ENCODE assay signal across 17 cellular contexts in genomic region chr1:183576537-183576936, GRCh38. TPM values are rescaled to one million over a fixed set of nuclear protein-coding genes. Genes with fewer than 3 reads are reported as not detected.
DNase-seq lines count a peak whose midpoint lies in the region; ATAC-seq and TF ChIP-seq lines count a peak whose summit lies in the region.
"Had no signal": no experiment of that assay in that cellular context is flagged by ENCODE, and none has a peak within 500 bp of the region (broad histone marks: within the 10 kb centered on the region; RNA-seq: fewer than 3 reads in every experiment).

No MANE protein-coding gene starts in this region.

- H3K27me3 ChIP-seq in left ventricle myocardium inferior (ENCODE audit: low read depth): no peaks in the 10 kb centered on the region
- H3K27me3 ChIP-seq in psoas muscle (ENCODE audit: insufficient read depth in 3 of 3, low read length in 2 of 3): no peaks in the 10 kb centered on the region
- H3K27me3 ChIP-seq: SJSA1 had no signal

- H3K9me3 Mint-ChIP-seq in dendritic cell treated with granulocyte-macrophage colony-stimulating factor and Interleukin-4, amounts not matched to agents 40 ng/mL and 50 ng/mL, for 4 days: no peaks in the 10 kb centered on the region

- H3K9me3 ChIP-seq in left ventricle myocardium inferior (replicated peaks): no peaks in the 10 kb centered on the region
- no peaks in the 10 kb centered on the region for H3K9me3 ChIP-seq in psoas muscle
- H3K9me3 ChIP-seq: HAP-1, SJSA1 had no signal

- H3K36me3 Mint-ChIP-seq in dendritic cell treated with granulocyte-macrophage colony-stimulating factor and Interleukin-4, amounts not matched to agents 40 ng/mL and 50 ng/mL, for 4 days (ENCODE audit: low read depth): peaks cover 100% of the 10 kb centered on the region

- peak; percentile 50 for DNase-seq in left ventricle myocardium inferior
- no peak for DNase-seq in psoas muscle
- no peak for DNase-seq in GDM1 (lab: John Stamatoyannopoulos, UW)
- no peak for DNase-seq in NCI-H1694 (lab: John Stamatoyannopoulos, UW)
- no peak for DNase-seq in AG08396 (ENCODE audit: low spot score)
- DNase-seq: DMS79 treated with DMSO at 0.1 percent for 48 hours, NCI-H1417, NCI-H187 treated with DMSO at 0.1 percent for 48 hours, NCI-H226, PC-3, RPMI8226 had no signal

- peaks cover 90% of the 10 kb centered on the region for H3K4me1 Mint-ChIP-seq in dendritic cell treated with granulocyte-macrophage colony-stimulating factor and Interleukin-4, amounts not matched to agents 40 ng/mL and 50 ng/mL, for 4 days (ENCODE audit: low read depth)

- TF ChIP-seq CTCF in left ventricle myocardium inferior (IDR thresholded peaks at IDR 0.05; ENCODE audit: borderline replicate concordance) (no peak), psoas muscle (IDR thresholded peaks at IDR 0.05) (no peak)

- H3K4me3 ChIP-seq in left ventricle myocardium inferior (no peak overlapping the region), psoas muscle (no peak overlapping the region)
- H3K4me3 ChIP-seq: HAP-1, SJSA1 had no signal

- H3K4me1 ChIP-seq in left ventricle myocardium inferior (peaks cover 36% of the 10 kb centered on the region), psoas muscle (no peaks in the 10 kb centered on the region)
- H3K4me1 ChIP-seq: HAP-1, SJSA1 had no signal

- peak overlapping the region; percentile 67 for H3K27ac ChIP-seq in left ventricle myocardium inferior (replicated peaks)
- peak overlapping the region; percentile 46 for H3K27ac ChIP-seq in psoas muscle
- H3K27ac ChIP-seq: KMS-11, SJSA1 had no signal

- WGBS in psoas muscle, 3 donors: 53 to 60% (median 55%) methylated on average over 8 of the region's 8 CpGs

- ATAC-seq in psoas muscle (no peak), GM18858 (IDR thresholded peaks at IDR 0.05; ENCODE audit: unreplicated experiment) (no peak)
- ATAC-seq: PC-3 had no signal

- H3K4me3 Mint-ChIP-seq in dendritic cell treated with granulocyte-macrophage colony-stimulating factor and Interleukin-4, amounts not matched to agents 40 ng/mL and 50 ng/mL, for 4 days: peak overlapping the region; percentile 37
- H3K4me3 Mint-ChIP-seq: CD14-positive monocyte had no signal

- peak overlapping the region; percentile 86 for H3K27ac Mint-ChIP-seq in dendritic cell treated with granulocyte-macrophage colony-stimulating factor and Interleukin-4, amounts not matched to agents 40 ng/mL and 50 ng/mL, for 4 days

- H3K36me3 ChIP-seq in left ventricle myocardium inferior: no peaks in the 10 kb centered on the region
- H3K36me3 ChIP-seq in psoas muscle (ENCODE audit: insufficient read depth in 1 of 2, low read depth in 1 of 2): no peaks in the 10 kb centered on the region
- H3K36me3 ChIP-seq: HAP-1, SJSA1 had no signal

- intact Hi-C loops in dendritic cell treated with granulocyte-macrophage colony-stimulating factor and Interleukin-4, amounts not matched to agents 40 ng/mL and 50 ng/mL, for 4 days (cut with micrococcal nuclease): no loop called here
- intact Hi-C loops in left ventricle myocardium inferior (cut with micrococcal nuclease): no loop called here
- intact Hi-C loops in psoas muscle (cut with DNase I): no loop called here

- H3K27me3 Mint-ChIP-seq in dendritic cell treated with granulocyte-macrophage colony-stimulating factor and Interleukin-4, amounts not matched to agents 40 ng/mL and 50 ng/mL, for 4 days: no peaks in the 10 kb centered on the region

RNA-seq across cellular contexts. Expression of gene NCF2, which starts 13.7 kb away (rescaled TPM):
- 4.5 TPM for total RNA-seq in left ventricle myocardium inferior
- total RNA-seq in psoas muscle: 1 to 10 TPM; 2.3 to 4.3 (median 3.0) TPM
- under 1 TPM; 0.51 to 0.83 (median 0.80) TPM for polyA plus RNA-seq in psoas muscle

RNA-seq across cellular contexts. Expression of gene ARPC5, which starts 59.0 kb away (rescaled TPM):
- total RNA-seq in left ventricle myocardium inferior (33.6 TPM), psoas muscle (10 to 100 TPM; 11.6 to 17.1 (median 12.7) TPM)
- 10 to 100 TPM; 13.9 to 31.8 (median 16.4) TPM for polyA plus RNA-seq in psoas muscle
